8 cellular contexts compared by ENCODE assay signal in the genomic region with DNA sequence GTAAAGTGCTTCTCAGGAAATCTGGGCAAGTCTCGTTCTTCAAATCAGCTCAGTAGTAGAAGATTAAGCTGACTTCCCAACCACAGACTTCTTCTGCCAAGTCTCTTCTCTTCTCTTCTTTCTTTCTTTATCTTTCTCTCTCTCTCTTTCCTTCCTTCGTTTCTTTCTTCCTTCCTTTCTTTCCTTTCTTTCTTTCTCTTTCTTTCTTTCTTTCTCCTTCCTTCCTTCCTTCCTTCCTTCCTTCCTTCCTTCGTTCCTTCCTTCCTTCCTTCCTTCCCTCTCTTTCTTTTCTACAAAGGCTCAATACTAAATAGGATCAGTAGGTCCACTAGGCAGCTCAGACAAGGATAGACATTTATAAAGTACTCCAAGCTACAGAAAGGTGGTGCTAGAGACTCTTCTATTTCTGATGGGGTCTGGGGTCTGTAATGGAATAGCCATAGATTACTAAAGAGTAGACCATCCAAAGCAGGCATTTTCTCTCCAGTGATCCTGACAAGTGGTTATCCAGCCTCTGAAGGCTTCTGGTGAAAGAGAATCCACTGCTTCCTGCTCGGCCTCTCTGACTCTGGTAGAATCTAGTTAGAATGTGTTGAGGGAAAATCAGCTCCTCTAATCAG.
DNase-seq lines count a peak whose midpoint lies in the region; ATAC-seq and FAIRE-seq lines count a peak whose summit lies in the region.

No MANE protein-coding gene starts in this region.

- peak; percentile 3 for DNase-seq in DMS114 treated with DMSO at 0.1 percent for 48 hours (lab: John Stamatoyannopoulos, UW; ENCODE audit: unreplicated experiment)
- peak; percentile 47 for DNase-seq in RPMI7951 (ENCODE audit: low read depth)
- peak; percentile 47 for DNase-seq in iPS-NIHi7 (ENCODE audit: extremely low spot score)
- no peak for DNase-seq in small intestine

- H3K4me1 ChIP-seq in small intestine (ENCODE audit: control insufficient read depth in 2 of 2, insufficient read depth in 1 of 2, low read depth in 1 of 2, low read length in 1 of 2): no peaks in the 10 kb centered on the region

- ATAC-seq in HG03095 (IDR thresholded peaks at IDR 0.05; ENCODE audit: unreplicated experiment): peak; percentile 37
- no peak for ATAC-seq in GM18858 (IDR thresholded peaks at IDR 0.05; ENCODE audit: unreplicated experiment)
- no peak for ATAC-seq in GM21381 (IDR thresholded peaks at IDR 0.05; ENCODE audit: unreplicated experiment)
- ATAC-seq in GM18498 (IDR thresholded peaks at IDR 0.05; ENCODE audit: unreplicated experiment): no peak

- no peaks in the 10 kb centered on the region for H3K9me3 ChIP-seq in small intestine (ENCODE audit: control insufficient read depth, low read depth)

- FAIRE-seq in small intestine (lab: Jason Lieb, UNC): no peak

- no peaks in the 10 kb centered on the region for H3K27me3 ChIP-seq in small intestine (ENCODE audit: control insufficient read depth in 2 of 2, insufficient read depth in 2 of 2, low read length in 2 of 2)

- WGBS in small intestine, 3 donors: 69 to 78% (median 77%) methylated on average over 4 of the region's 4 CpGs

- H3K36me3 ChIP-seq in small intestine (ENCODE audit: control insufficient read depth in 2 of 2, insufficient read depth in 2 of 2, low read length in 2 of 2): no peaks in the 10 kb centered on the region

- no peak overlapping the region for H3K27ac ChIP-seq in small intestine (ENCODE audit: low read depth in 1 of 2, low read length in 1 of 2)

- no peak overlapping the region for H3K4me3 ChIP-seq in small intestine (ENCODE audit: low read depth in 1 of 2, low read length in 2 of 2)
